Comparison of ENCODE assay signal across 8 cellular contexts in the genomic region with DNA sequence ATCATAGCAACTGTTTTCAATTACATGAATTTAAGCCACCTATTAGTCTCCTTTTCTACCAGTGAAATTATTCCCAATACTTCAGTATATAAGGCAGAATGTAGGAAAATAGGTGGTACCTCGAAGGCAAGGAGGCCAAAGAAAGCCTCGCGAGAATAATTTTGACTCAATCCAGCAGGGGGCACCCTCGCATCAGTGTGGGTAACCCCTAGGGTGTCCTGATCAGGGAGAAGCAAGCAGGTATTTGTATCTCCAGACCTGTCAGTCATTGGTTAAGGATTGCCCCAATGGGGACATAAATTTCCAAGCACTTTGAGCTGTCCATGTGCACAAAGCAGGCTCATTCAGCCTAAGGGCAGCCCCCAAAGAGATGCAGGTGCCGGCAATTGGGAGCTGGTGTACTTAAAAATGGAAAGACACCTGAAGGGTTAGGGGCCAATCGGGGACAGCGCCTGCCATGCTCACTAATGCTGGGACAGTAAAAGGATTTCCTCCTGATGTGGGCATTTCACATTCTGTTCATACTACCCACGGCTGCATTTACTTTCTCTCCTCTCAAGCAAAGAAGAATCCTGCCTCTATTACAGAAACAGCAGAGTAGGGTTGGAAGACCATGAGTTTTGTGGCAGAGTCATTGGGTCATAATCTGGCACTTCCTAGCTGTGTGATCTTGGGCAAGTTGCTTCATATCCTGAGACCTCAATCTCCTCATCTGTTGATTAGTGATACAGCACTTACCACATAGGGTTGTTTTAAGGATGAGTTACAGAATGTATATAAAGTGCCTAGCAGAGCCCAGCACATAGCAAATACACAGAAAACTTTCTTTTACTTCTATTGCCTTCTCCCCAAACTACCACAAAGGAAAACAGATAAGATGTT.
DNase-seq lines count a peak whose midpoint lies in the region; ATAC-seq and TF ChIP-seq lines count a peak whose summit lies in the region.

No MANE protein-coding gene starts in this region.

- no peak overlapping the region for H3K9ac ChIP-seq in endodermal cell (ENCODE audit: extremely low read depth, low read length, poor library complexity, severe bottlenecking)

- H3K9me3 ChIP-seq in endodermal cell (ENCODE audit: control insufficient read depth, low read length), result no peaks in the 10 kb centered on the region

- H3K36me3 Mint-ChIP-seq in endodermal cell (ENCODE audit: low read depth), result no peaks in the 10 kb centered on the region
- H3K36me3 Mint-ChIP-seq in stimulated activated memory B cell treated with anti-CD40 and anti-IgM and Interleukin-4, amounts not matched to agents 10 μg/mL and 1 μg/mL and 100 μg/mL, for 72 hours, result no peaks in the 10 kb centered on the region

- no peak overlapping the region for H3K27ac Mint-ChIP-seq in endodermal cell
- no peak overlapping the region for H3K27ac Mint-ChIP-seq in stimulated activated memory B cell treated with anti-CD40 and anti-IgM and Interleukin-4, amounts not matched to agents 10 μg/mL and 1 μg/mL and 100 μg/mL, for 72 hours

- H3K4me3 Mint-ChIP-seq in endodermal cell, result no peak overlapping the region
- H3K4me3 Mint-ChIP-seq in stimulated activated memory B cell treated with anti-CD40 and anti-IgM and Interleukin-4, amounts not matched to agents 10 μg/mL and 1 μg/mL and 100 μg/mL, for 72 hours, result no peak overlapping the region

- no peaks in the 10 kb centered on the region for H3K4me1 Mint-ChIP-seq in endodermal cell
- H3K4me1 Mint-ChIP-seq in stimulated activated memory B cell treated with anti-CD40 and anti-IgM and Interleukin-4, amounts not matched to agents 10 μg/mL and 1 μg/mL and 100 μg/mL, for 72 hours, result no peaks in the 10 kb centered on the region

- H3K9me3 Mint-ChIP-seq in endodermal cell, result no peaks in the 10 kb centered on the region
- H3K9me3 Mint-ChIP-seq in stimulated activated memory B cell treated with anti-CD40 and anti-IgM and Interleukin-4, amounts not matched to agents 10 μg/mL and 1 μg/mL and 100 μg/mL, for 72 hours, result no peaks in the 10 kb centered on the region

- H3K27ac ChIP-seq in endodermal cell (ENCODE audit: low read depth, low read length), result no peak overlapping the region

- WGBS in endodermal cell (ENCODE audit: insufficient coverage in 1 of 2, insufficient read length in 1 of 2), 2 experiments, result 69 to 77% methylated on average over 7 to 8 of the region's 8 CpGs

- no peaks in the 10 kb centered on the region for H3K27me3 Mint-ChIP-seq in endodermal cell (ENCODE audit: insufficient read depth)
- no peaks in the 10 kb centered on the region for H3K27me3 Mint-ChIP-seq in stimulated activated memory B cell treated with anti-CD40 and anti-IgM and Interleukin-4, amounts not matched to agents 10 μg/mL and 1 μg/mL and 100 μg/mL, for 72 hours

- no peak overlapping the region for H3K4me3 ChIP-seq in endodermal cell (ENCODE audit: low read length)

- DNase-seq in NK-92 treated with Interleukin-12 subunit alpha and Interleukin-12 subunit beta, amount 100 ng/mL, for 24 hours (lab: John Stamatoyannopoulos, UW), result peak; percentile 23
- DNase-seq in NK-92 (lab: John Stamatoyannopoulos, UW; ENCODE audit: unreplicated experiment), result no peak
- DNase-seq in HuH-7.5 (ENCODE audit: low spot score), result peak; percentile 35
- DNase-seq in activated CD4-positive, alpha-beta T cell treated with anti-CD3 and anti-CD28 coated beads, Interleukin-2, amount 50 U/mL, for 1 hour, result peak; percentile 55
- DNase-seq in endodermal cell, result peak; percentile 90
- peak; percentile 2 for DNase-seq in renal cortical epithelial cell (ENCODE audit: low read depth)

- no peaks in the 10 kb centered on the region for H3K4me1 ChIP-seq in endodermal cell (ENCODE audit: control insufficient read depth, insufficient read depth, low read length)

- no peaks in the 10 kb centered on the region for H3K27me3 ChIP-seq in endodermal cell (ENCODE audit: control insufficient read depth, insufficient read depth, low read length, poor library complexity, severe bottlenecking)

- no peaks in the 10 kb centered on the region for H3K36me3 ChIP-seq in endodermal cell (ENCODE audit: control insufficient read depth, insufficient read depth, low read length)

- no peak for ATAC-seq in stimulated activated memory B cell treated with anti-CD40 and anti-IgM and Interleukin-4, amounts not matched to agents 10 μg/mL and 1 μg/mL and 100 μg/mL, for 72 hours
- no peak for ATAC-seq in GM19463 (IDR thresholded peaks at IDR 0.05; ENCODE audit: unreplicated experiment)

- TF ChIP-seq CTCF in endodermal cell (conservative IDR thresholded peaks at IDR 0.05), result peak; percentile 86
